8 cellular contexts compared by ENCODE assay signal in genomic region chr10:71771821-71772617, GRCh38. TPM values are rescaled to one million over a fixed set of nuclear protein-coding genes. Genes with fewer than 3 reads are reported as not detected.
DNase-seq lines count a peak whose midpoint lies in the region; ATAC-seq, FAIRE-seq and TF ChIP-seq lines count a peak whose summit lies in the region.

No MANE protein-coding gene starts in this region.

- no peak for TF ChIP-seq CTCF in DND-41 (IDR thresholded peaks at IDR 0.05; ENCODE audit: borderline replicate concordance, extremely low read depth, low read length, poor library complexity, severe bottlenecking)
- no peak for TF ChIP-seq CTCF in RWPE1 (conservative IDR thresholded peaks at IDR 0.05; ENCODE audit: low read depth)
- TF ChIP-seq CTCF in bronchial epithelial cell (IDR thresholded peaks at IDR 0.05; ENCODE audit: insufficient read depth, low read length, severe bottlenecking), result no peak
- TF ChIP-seq CTCF in thoracic aorta (IDR thresholded peaks at IDR 0.05), result no peak
- TF ChIP-seq CTCF in glutamatergic neuron (IDR thresholded peaks at IDR 0.05; ENCODE audit: partially characterized antibody, unreplicated experiment), result no peak

- POLR2A ChIA-PET in RWPE1 (lab: Yijun Ruan, JAX; ENCODE audit: low non-redundant PET), result no interaction called here

- H3K27me3 Mint-ChIP-seq in glutamatergic neuron (ENCODE audit: unreplicated experiment), result peaks cover 5% of the 10 kb centered on the region

- H3K4me1 ChIP-seq in DND-41 (ENCODE audit: insufficient read depth, low read length) (peaks cover 76% of the 10 kb centered on the region), thoracic aorta (ENCODE audit: control insufficient read depth in 1 of 2, low read depth in 2 of 2) (peaks cover 50 to 65% of the 10 kb centered on the region in 2 donors)

- H3K27ac ChIP-seq in DND-41 (ENCODE audit: low read length) (peak overlapping the region; percentile 63), RWPE1 (peak overlapping the region; percentile 82), thoracic aorta (peak overlapping the region; percentile 93 to 98)

- H3K9me3 ChIP-seq in DND-41 (ENCODE audit: insufficient read depth, low read length, severe bottlenecking) (no peaks in the 10 kb centered on the region), thoracic aorta (no peaks in the 10 kb centered on the region)

- H3K36me3 ChIP-seq in DND-41 (ENCODE audit: insufficient read depth, low read length) (no peaks in the 10 kb centered on the region), bronchial epithelial cell (ENCODE audit: control insufficient read depth, insufficient read depth, low read length) (no peaks in the 10 kb centered on the region), thoracic aorta (no peaks in the 10 kb centered on the region)

- no peaks in the 10 kb centered on the region for H4K20me1 ChIP-seq in DND-41 (ENCODE audit: insufficient read depth, low read length)

- peak overlapping the region in 1 of 2 experiments; percentile 68; a peak in 2 of 4 replicates for H3K4me3 ChIP-seq in DND-41 (ENCODE audit: low read depth in 1 of 2, low read length in 2 of 2)
- H3K4me3 ChIP-seq in bronchial epithelial cell (ENCODE audit: low read depth, low read length), result no peak overlapping the region
- H3K4me3 ChIP-seq in thoracic aorta, result peak overlapping the region; percentile 80

- H2AFZ ChIP-seq in DND-41 (ENCODE audit: low read depth, low read length), result no peak overlapping the region

- H3K27me3 ChIP-seq in DND-41 (ENCODE audit: insufficient read depth, low read length, poor library complexity) (no peaks in the 10 kb centered on the region), bronchial epithelial cell (ENCODE audit: control insufficient read depth, insufficient read depth, low read length) (no peaks in the 10 kb centered on the region), thoracic aorta (replicated peaks; ENCODE audit: insufficient read depth) (no peaks in the 10 kb centered on the region)

- H3K36me3 Mint-ChIP-seq in glutamatergic neuron (ENCODE audit: unreplicated experiment), result no peaks in the 10 kb centered on the region

- FAIRE-seq in bronchial epithelial cell (lab: Jason Lieb, UNC), result no peak

- no peak for ATAC-seq in DND-41 (ENCODE audit: insufficient read depth, low read depth)
- peak; percentile 62 for ATAC-seq in thoracic aorta (ENCODE audit: insufficient number of reproducible peaks, low FRiP score, low read depth)

- peaks cover 7% of the 10 kb centered on the region; the same call in 1 of the 2 replicates for H3K79me2 ChIP-seq in DND-41 (ENCODE audit: insufficient read depth, low read length)

- CTCF ChIA-PET in RWPE1 (lab: Yijun Ruan, JAX), result interaction anchor here (0.5 to 2.6 kb wide), 8 partner anchors 15 to 488 kb away, joined by 3 to 20 read pairs (median 6); no protein-coding TSS in a partner anchor

- H3K4me3 Mint-ChIP-seq in glutamatergic neuron (ENCODE audit: unreplicated experiment), result no peak overlapping the region

- H3K4me1 Mint-ChIP-seq in glutamatergic neuron (ENCODE audit: low read depth, unreplicated experiment), result peaks cover 15% of the 10 kb centered on the region

- DNase-seq in DND-41 (no peak), RWPE1 (ENCODE audit: low spot score) (peak; percentile 67), bronchial epithelial cell (ENCODE audit: low read depth) (peak; percentile 52), lung microvascular endothelial cell (ENCODE audit: low read depth in 2 of 2) (peak; percentile 57 to 71), thoracic aorta (ENCODE audit: low spot score) (peak; percentile 61), DMS79 treated with DMSO at 0.1 percent for 48 hours (lab: John Stamatoyannopoulos, UW) (no peak), T-helper 9 cell (no peak), glutamatergic neuron (no peak)

- peaks cover 3% of the 10 kb centered on the region for H3K9me3 Mint-ChIP-seq in glutamatergic neuron (ENCODE audit: unreplicated experiment)

- H3K4me2 ChIP-seq in DND-41 (ENCODE audit: insufficient read depth, low read length), result peak overlapping the region; percentile 89

- no peak overlapping the region for H3K27ac Mint-ChIP-seq in glutamatergic neuron (ENCODE audit: unreplicated experiment)

- peak overlapping the region; percentile 78; the same call in 1 of the 2 replicates for H3K9ac ChIP-seq in DND-41 (ENCODE audit: low read depth, low read length)

RNA-seq across cellular contexts. Expression of gene VSIR, which starts 1.3 kb away (rescaled TPM):
- total RNA-seq in bronchial epithelial cell (6.8 and 7.9 TPM in 2 replicates), lung microvascular endothelial cell (7.5 and 10.7 TPM in 2 replicates), thoracic aorta (100 to 1,000 TPM in 1 of 2 donors, 10 to 100 TPM in 1; 60.7 to 119 TPM), glutamatergic neuron (ENCODE audit: unreplicated experiment) (0.29 TPM)

RNA-seq across cellular contexts. Expression of gene C10orf105, which starts 52.4 kb away (rescaled TPM):
- total RNA-seq in bronchial epithelial cell, result not detected in 2 replicates
- not detected in 2 replicates for total RNA-seq in lung microvascular endothelial cell
- total RNA-seq in thoracic aorta, result under 1 TPM in 1 of 2 donors, not detected in 1; 0.14 TPM
- not detected for total RNA-seq in glutamatergic neuron (ENCODE audit: unreplicated experiment)

Comparison
In these comparisons a context has a peak if more than half of its experiments do, and no peak if none do; other contexts are left out.
1. DNase-seq: peak in RWPE1 (single experiment), bronchial epithelial cell (single experiment), lung microvascular endothelial cell (2 of 2) and thoracic aorta (single experiment); none in DND-41 (single experiment), DMS79 treated with DMSO at 0.1 percent for 48 hours (single experiment), T-helper 9 cell (single experiment) and glutamatergic neuron (single experiment).
2. Peak in every context shown above with its lines, with median percentiles within 50 percentile points of each other: H3K27ac ChIP-seq.